ENCODE assay signal across 9 cellular contexts in genomic region chr19:35774274-35775045, GRCh38. TPM values are rescaled to one million over a fixed set of nuclear protein-coding genes. Genes with fewer than 3 reads are reported as not detected.
DNase-seq lines count a peak whose midpoint lies in the region; ATAC-seq, FAIRE-seq and TF ChIP-seq lines count a peak whose summit lies in the region.
"Had no signal": no experiment of that assay in that cellular context is flagged by ENCODE, and none has a peak within 500 bp of the region (broad histone marks: within the 10 kb centered on the region; RNA-seq: fewer than 3 reads in every experiment).

No MANE protein-coding gene starts in this region.

- no peaks in the 10 kb centered on the region for H3K9me3 ChIP-seq in CD4-positive, alpha-beta memory T cell (ENCODE audit: control insufficient read depth in 1 of 2, low read length in 2 of 2)
- H3K9me3 ChIP-seq: SJSA1 had no signal

- FAIRE-seq in urothelium cell line (lab: Jason Lieb, UNC): no peak
- FAIRE-seq in GM12892 (lab: Jason Lieb, UNC): no peak

- peaks cover 15% of the 10 kb centered on the region for H3K4me1 ChIP-seq in CD4-positive, alpha-beta memory T cell (ENCODE audit: insufficient read depth, low read length)

- H3K4me3 ChIP-seq in CD4-positive, alpha-beta memory T cell (ENCODE audit: low read length in 2 of 2): peak overlapping the region; percentile 21 to 65
- peak overlapping the region; percentile 8 to 37 for H3K4me3 ChIP-seq in cardiac fibroblast (replicated peaks in 1 of 2; ENCODE audit: low read depth in 2 of 2, low read length in 2 of 2)

- POLR2A ChIA-PET in CD4-positive, alpha-beta memory T cell (lab: Charles Lee; ENCODE audit: partially characterized antibody): no interaction called here

- no peaks in the 10 kb centered on the region for H3K27me3 ChIP-seq in CD4-positive, alpha-beta memory T cell (ENCODE audit: insufficient read depth, low read length)
- H3K27me3 ChIP-seq: SJSA1 had no signal

- H3K4me3 Mint-ChIP-seq in CD4-positive, alpha-beta memory T cell: peak overlapping the region; percentile 79 to 95 (median 87)
- peak overlapping the region; percentile 89 for H3K4me3 Mint-ChIP-seq in nephron progenitor cell

- H3K36me3 ChIP-seq in CD4-positive, alpha-beta memory T cell (ENCODE audit: insufficient read depth, low read length): no peaks in the 10 kb centered on the region

- ATAC-seq in HG03025 (IDR thresholded peaks at IDR 0.05; ENCODE audit: low FRiP score, unreplicated experiment): no peak

- H3K9me3 Mint-ChIP-seq in CD4-positive, alpha-beta memory T cell: no peaks in the 10 kb centered on the region
- H3K9me3 Mint-ChIP-seq in nephron progenitor cell: no peaks in the 10 kb centered on the region

- peaks cover 0 to 7% of the 10 kb centered on the region in 2 donors for H3K36me3 Mint-ChIP-seq in CD4-positive, alpha-beta memory T cell
- peaks cover 12% of the 10 kb centered on the region for H3K36me3 Mint-ChIP-seq in nephron progenitor cell (ENCODE audit: low read depth)

- intact Hi-C loops in CD4-positive, alpha-beta memory T cell (cut with micrococcal nuclease): loop anchor here (1.0 to 2.0 kb wide), 5 partner anchors 16 to 81 kb away; partner anchors contain the start of genes LIN37, PROSER3, PSENEN and U2AF1L4

- H3K27me3 Mint-ChIP-seq in CD4-positive, alpha-beta memory T cell: no peaks in the 10 kb centered on the region
- H3K27me3 Mint-ChIP-seq in nephron progenitor cell (ENCODE audit: low read depth, poor library complexity): peaks cover 10% of the 10 kb centered on the region

- H3K27ac Mint-ChIP-seq in CD4-positive, alpha-beta memory T cell: peak overlapping the region in 3 of 7 donors; percentile 40 to 87 (median 46)
- H3K27ac Mint-ChIP-seq in nephron progenitor cell: no peak overlapping the region

- CTCF ChIA-PET in CD4-positive, alpha-beta memory T cell (lab: Charles Lee; ENCODE audit: partially characterized antibody): interaction anchor here (1.4 kb wide), 1 partner anchor 26 kb away, joined by 4 read pairs; the partner anchor contains the start of gene LIN37

- TF ChIP-seq POLR2A in GM12892 (IDR thresholded peaks at IDR 0.05; ENCODE audit: low read depth, low read length): no peak

- DNase-seq in CD4-positive, alpha-beta memory T cell: peak in 1 of 5 donors; percentile 24
- peak; percentile 59 for DNase-seq in NCI-H146 (lab: John Stamatoyannopoulos, UW)
- no peak for DNase-seq in cardiac fibroblast (ENCODE audit: low read depth in 2 of 2)
- no peak for DNase-seq in nephron progenitor cell
- DNase-seq in urothelium cell line (ENCODE audit: low spot score): no peak
- no peak for DNase-seq in KG1 (lab: John Stamatoyannopoulos, UW)
- DNase-seq in GM12892 (ENCODE audit: insufficient read length): no peak

- H3K27ac ChIP-seq in CD4-positive, alpha-beta memory T cell (ENCODE audit: low read depth, low read length): no peak overlapping the region

- TF ChIP-seq CTCF in cardiac fibroblast (IDR thresholded peaks at IDR 0.05; ENCODE audit: low read depth, low read length) (no peak), nephron progenitor cell (IDR thresholded peaks at IDR 0.05) (no peak)

- peaks cover 12 to 37% (median 20%) of the 10 kb centered on the region in 4 donors for H3K4me1 Mint-ChIP-seq in CD4-positive, alpha-beta memory T cell
- H3K4me1 Mint-ChIP-seq in nephron progenitor cell: peaks cover 33% of the 10 kb centered on the region

RNA-seq across cellular contexts. Expression of gene ARHGAP33, which starts 0.9 kb away (rescaled TPM):
- total RNA-seq in CD4-positive, alpha-beta memory T cell: 10 to 100 TPM; 15.8 to 19.4 TPM
- polyA plus RNA-seq in CD4-positive, alpha-beta memory T cell: under 1 TPM in 1 of 2 donors, not detected in 1; 0.29 TPM
- polyA plus RNA-seq in GM12892 (2012; ENCODE audit: missing spikeins): 20.7 TPM

RNA-seq across cellular contexts. Expression of gene PROSER3, which starts 16.5 kb away (rescaled TPM):
- 10 to 100 TPM; 45.1 to 46.5 TPM for total RNA-seq in CD4-positive, alpha-beta memory T cell
- 10 to 100 TPM in 1 of 2 donors, 1 to 10 TPM in 1; 2.0 to 11.8 TPM for polyA plus RNA-seq in CD4-positive, alpha-beta memory T cell
- 11.8 TPM for polyA plus RNA-seq in GM12892 (2012; ENCODE audit: missing spikeins)

RNA-seq across cellular contexts. Expression of gene HSPB6, which starts 17.6 kb away (rescaled TPM):
- total RNA-seq in CD4-positive, alpha-beta memory T cell: not detected
- not detected for polyA plus RNA-seq in CD4-positive, alpha-beta memory T cell
- polyA plus RNA-seq in GM12892 (2012; ENCODE audit: missing spikeins): not detected
- total RNA-seq: SJSA1 had no signal

RNA-seq across cellular contexts. Expression of gene LIN37, which starts 26.1 kb away (rescaled TPM):
- total RNA-seq in CD4-positive, alpha-beta memory T cell: 10 to 100 TPM; 26.3 to 29.4 TPM
- polyA plus RNA-seq in CD4-positive, alpha-beta memory T cell: 10 to 100 TPM in 1 of 2 donors, 1 to 10 TPM in 1; 8.3 to 13.3 TPM
- polyA plus RNA-seq in GM12892 (2012; ENCODE audit: missing spikeins): 9.0 TPM

RNA-seq across cellular contexts. Expression of gene PSENEN, which starts 29.0 kb away (rescaled TPM):
- 10 to 100 TPM; 27.2 TPM for total RNA-seq in CD4-positive, alpha-beta memory T cell
- 10 to 100 TPM; 84.6 to 89.9 TPM for polyA plus RNA-seq in CD4-positive, alpha-beta memory T cell
- 41.4 TPM for polyA plus RNA-seq in GM12892 (2012; ENCODE audit: missing spikeins)
